11 cellular contexts compared by ENCODE assay signal in genomic region chr18:55265916-55266488, GRCh38.
DNase-seq lines count a peak whose midpoint lies in the region; ATAC-seq and TF ChIP-seq lines count a peak whose summit lies in the region.
"Had no signal": no experiment of that assay in that cellular context is flagged by ENCODE, and none has a peak within 500 bp of the region (broad histone marks: within the 10 kb centered on the region; RNA-seq: fewer than 3 reads in every experiment).

No MANE protein-coding gene starts in this region.

- H3K27ac Mint-ChIP-seq in stimulated activated memory B cell treated with anti-CD40 and anti-IgM and Interleukin-4, amounts not matched to agents 10 μg/mL and 1 μg/mL and 100 μg/mL, for 72 hours: peak overlapping the region; percentile 97

- in situ Hi-C loops in astrocyte of the spinal cord (cut with HindIII; ENCODE audit: low sequenced_read_pairs): no loop called here

- peak overlapping the region; percentile 40 for H3K4me3 Mint-ChIP-seq in stimulated activated memory B cell treated with anti-CD40 and anti-IgM and Interleukin-4, amounts not matched to agents 10 μg/mL and 1 μg/mL and 100 μg/mL, for 72 hours

- no peak for TF ChIP-seq POLR2A in heart left ventricle (IDR thresholded peaks at IDR 0.05)
- no peak for TF ChIP-seq POLR2A in gastroesophageal sphincter (IDR thresholded peaks at IDR 0.05)
- no peak for TF ChIP-seq POLR2A in testis (IDR thresholded peaks at IDR 0.05)

- peaks cover 8 to 82% (median 59%) of the 10 kb centered on the region in 12 donors for H3K4me1 ChIP-seq in heart left ventricle
- peaks cover 0 to 44% (median 0%) of the 10 kb centered on the region in 3 donors for H3K4me1 ChIP-seq in gastroesophageal sphincter
- H3K4me1 ChIP-seq in testis: peaks cover 6% of the 10 kb centered on the region

- DNase-seq in heart left ventricle (no peak), Right ventricle myocardium superior (no peak), astrocyte of the spinal cord (ENCODE audit: low read depth, low spot score) (peak; percentile 54), testis (no peak)
- no peak for DNase-seq in activated T-cell treated with anti-CD3 and anti-CD28 coated beads, Interleukin-2, amount 50 U/mL, for 48 hours
- DNase-seq: activated CD4-positive, alpha-beta T cell treated with anti-CD3 and anti-CD28 coated beads for 48 hours; cerebellar nuclear complex; NCI-H187 treated with DMSO at 0.1 percent for 48 hours had no signal

- peaks cover 67% of the 10 kb centered on the region for H3K36me3 Mint-ChIP-seq in stimulated activated memory B cell treated with anti-CD40 and anti-IgM and Interleukin-4, amounts not matched to agents 10 μg/mL and 1 μg/mL and 100 μg/mL, for 72 hours

- peak overlapping the region in 8 of 12 donors; percentile 1 to 51 (median 16) for H3K27ac ChIP-seq in heart left ventricle
- H3K27ac ChIP-seq in gastroesophageal sphincter: peak overlapping the region in 1 of 4 donors; percentile 25
- no peak overlapping the region for H3K27ac ChIP-seq in testis

- no peak for TF ChIP-seq EP300 in gastroesophageal sphincter (IDR thresholded peaks at IDR 0.05)

- no peak for TF ChIP-seq CTCF in heart left ventricle (IDR thresholded peaks at IDR 0.05)
- no peak for TF ChIP-seq CTCF in astrocyte of the spinal cord (IDR thresholded peaks at IDR 0.05; ENCODE audit: low read depth, low read length)
- TF ChIP-seq CTCF in gastroesophageal sphincter (IDR thresholded peaks at IDR 0.05): no peak
- TF ChIP-seq CTCF in testis (IDR thresholded peaks at IDR 0.05): no peak

- intact Hi-C loops in heart left ventricle (cut with DNase I): loop anchor here in 1 of 10 donors (10.0 kb wide), 1 partner anchor 49 kb away; no protein-coding TSS in a partner anchor
- intact Hi-C loops in Right ventricle myocardium superior (cut with DNase I): no loop called here
- intact Hi-C loops in testis (cut with DNase I; ENCODE audit: low total_unique reads): no loop called here

- no peaks in the 10 kb centered on the region for H3K9me3 ChIP-seq in heart left ventricle
- no peaks in the 10 kb centered on the region for H3K9me3 ChIP-seq in gastroesophageal sphincter
- no peaks in the 10 kb centered on the region for H3K9me3 ChIP-seq in testis

- H3K36me3 ChIP-seq in heart left ventricle: peaks cover 0 to 93% (median 59%) of the 10 kb centered on the region in 9 donors
- peaks cover 0 to 55% of the 10 kb centered on the region in 2 donors for H3K36me3 ChIP-seq in gastroesophageal sphincter
- no peaks in the 10 kb centered on the region for H3K36me3 ChIP-seq in testis (ENCODE audit: low read depth, missing control alignments)

- WGBS in heart left ventricle, 4 donors: 81 to 85% (median 84%) methylated on average over 5 of the region's 5 CpGs
- 94 to 97% methylated on average over 3 to 4 of the region's 5 CpGs for WGBS in gastroesophageal sphincter (ENCODE audit: low coverage in 1 of 2), 2 donors
- 80 to 89% methylated on average over 5 of the region's 5 CpGs for WGBS in testis, 2 donors

- no peaks in the 10 kb centered on the region for H3K27me3 Mint-ChIP-seq in stimulated activated memory B cell treated with anti-CD40 and anti-IgM and Interleukin-4, amounts not matched to agents 10 μg/mL and 1 μg/mL and 100 μg/mL, for 72 hours

- no peak for ATAC-seq in heart left ventricle
- no peak for ATAC-seq in Right ventricle myocardium superior (ENCODE audit: poor library complexity)
- peak; percentile 51 for ATAC-seq in HG03135 (IDR thresholded peaks at IDR 0.05; ENCODE audit: unreplicated experiment)
- peak; percentile 50 for ATAC-seq in stimulated activated memory B cell treated with anti-CD40 and anti-IgM and Interleukin-4, amounts not matched to agents 10 μg/mL and 1 μg/mL and 100 μg/mL, for 72 hours
- ATAC-seq in gastroesophageal sphincter: no peak

- H3K4me1 Mint-ChIP-seq in stimulated activated memory B cell treated with anti-CD40 and anti-IgM and Interleukin-4, amounts not matched to agents 10 μg/mL and 1 μg/mL and 100 μg/mL, for 72 hours: peaks cover 67% of the 10 kb centered on the region

- H3K27me3 ChIP-seq in heart left ventricle (no peaks in the 10 kb centered on the region), gastroesophageal sphincter (no peaks in the 10 kb centered on the region), testis (no peaks in the 10 kb centered on the region)

- H3K9me3 Mint-ChIP-seq in stimulated activated memory B cell treated with anti-CD40 and anti-IgM and Interleukin-4, amounts not matched to agents 10 μg/mL and 1 μg/mL and 100 μg/mL, for 72 hours: no peaks in the 10 kb centered on the region

- no peak overlapping the region for H3K4me3 ChIP-seq in heart left ventricle
- H3K4me3 ChIP-seq in astrocyte of the spinal cord (ENCODE audit: low read depth, low read length): no peak overlapping the region
- H3K4me3 ChIP-seq in gastroesophageal sphincter: no peak overlapping the region
- no peak overlapping the region for H3K4me3 ChIP-seq in testis

Comparison
In these comparisons a context has a peak if more than half of its experiments do, and no peak if none do; other contexts are left out.
1. ATAC-seq: peak in HG03135 (single experiment) and stimulated activated memory B cell treated with anti-CD40 and anti-IgM and Interleukin-4, amounts not matched to agents 10 μg/mL and 1 μg/mL and 100 μg/mL, for 72 hours (single experiment); none in heart left ventricle (0 of 4), Right ventricle myocardium superior (single experiment) and gastroesophageal sphincter (single experiment).
2. H3K27ac ChIP-seq: peak in heart left ventricle (8 of 12); none in testis (0 of 2).